ENCODE assay signal across 8 cellular contexts in genomic region chr10:71396084-71396713, GRCh38. TPM values are rescaled to one million over a fixed set of nuclear protein-coding genes. Genes with fewer than 3 reads are reported as not detected.
DNase-seq lines count a peak whose midpoint lies in the region; ATAC-seq and TF ChIP-seq lines count a peak whose summit lies in the region.

No MANE protein-coding gene starts in this region.

- peak overlapping the region; percentile 42 to 46 for H3K27ac ChIP-seq in prostate gland

- WGBS in prostate gland, result 39% methylated on average over 18 of the region's 46 CpGs

- H3K36me3 ChIP-seq in prostate gland, result no peaks in the 10 kb centered on the region

- TF ChIP-seq POLR2A in prostate gland (IDR thresholded peaks at IDR 0.05), result no peak

- no peaks in the 10 kb centered on the region for H3K27me3 ChIP-seq in prostate gland (replicated peaks; ENCODE audit: insufficient read depth)

- no peaks in the 10 kb centered on the region for H3K9me3 ChIP-seq in prostate gland

- DNase-seq in GM10248 (ENCODE audit: extremely low spot score), result peak; percentile 56
- peak; percentile 78 for DNase-seq in NCI-H1694 treated with DMSO at 0.1 percent for 48 hours (lab: John Stamatoyannopoulos, UW)
- DNase-seq in activated gamma-delta T cell (lab: John Stamatoyannopoulos, UW), result peak; percentile 17
- DNase-seq in cardiac septum (ENCODE audit: low spot score), result peak; percentile 82
- peak; percentile 52 for DNase-seq in prostate gland (ENCODE audit: low spot score)
- DNase-seq in foreskin melanocyte, result no peak

- no peaks in the 10 kb centered on the region for H3K4me1 ChIP-seq in prostate gland (replicated peaks)

- intact Hi-C loops in cardiac septum (cut with DNase I), result loop anchor here (1.0 to 5.0 kb wide), 4 partner anchors 88 to 311 kb away; no protein-coding TSS in a partner anchor
- intact Hi-C loops in prostate gland (cut with DNase I), result loop anchor here (5.0 to 10.0 kb wide), 4 partner anchors 79 to 499 kb away; partner anchors contain the start of gene SLC29A3

- CTCF ChIA-PET in GM10248 (lab: Yijun Ruan, JAX), result interaction anchor here (1.0 to 3.3 kb wide), 6 partner anchors 9 to 174 kb away, joined by 3 to 13 read pairs (median 4); no protein-coding TSS in a partner anchor

- POLR2A ChIA-PET in GM10248 (lab: Yijun Ruan, JAX), result no interaction called here

- H3K4me3 ChIP-seq in prostate gland, result peak overlapping the region; percentile 43 to 53

- ATAC-seq in GM19455 (IDR thresholded peaks at IDR 0.05; ENCODE audit: unreplicated experiment), result no peak
- ATAC-seq in HG02623 (IDR thresholded peaks at IDR 0.05; ENCODE audit: unreplicated experiment), result no peak

- TF ChIP-seq CTCF in GM10248 (IDR thresholded peaks at IDR 0.05; ENCODE audit: control extremely low read depth, extremely low read depth, low read depth, missing control alignments) (peak; percentile 33), prostate gland (IDR thresholded peaks at IDR 0.05) (peak; percentile 25 to 86 (median 69))

RNA-seq across cellular contexts. Expression of gene CDH23, which starts 0.5 kb away (rescaled TPM):
- total RNA-seq in cardiac septum (9.3 TPM), prostate gland (10 to 100 TPM in 1 of 2 donors, 1 to 10 TPM in 1; 3.9 to 74.8 TPM)
